In genomic region chr13:59086147-59086546, GRCh38 we compare ENCODE assay signal across 17 cellular contexts.
A peak's percentile ranks its signal among the peaks of the same experiment; 100 is the strongest.
DNase-seq lines count a peak whose midpoint lies in the region; ATAC-seq and TF ChIP-seq lines count a peak whose summit lies in the region.
"Had no signal": no experiment of that assay in that cellular context is flagged by ENCODE, and none has a peak within 500 bp of the region (broad histone marks: within the 10 kb centered on the region; RNA-seq: fewer than 3 reads in every experiment).

No MANE protein-coding gene starts in this region.

- no peaks in the 10 kb centered on the region for H3K79me1 ChIP-seq in trophoblast cell (ENCODE audit: low read length)

- no peak overlapping the region for H2BK5ac ChIP-seq in trophoblast cell (ENCODE audit: low read depth, low read length, poor library complexity)

- no peak overlapping the region for H2AK5ac ChIP-seq in trophoblast cell (ENCODE audit: low read length)

- H3K4me2 ChIP-seq in fibroblast of lung (ENCODE audit: extremely low read depth, insufficient read depth, low read length) (no peak overlapping the region), trophoblast cell (ENCODE audit: low read length) (no peak overlapping the region)

- no peak overlapping the region for H4K8ac ChIP-seq in trophoblast cell (ENCODE audit: low read depth, low read length)

- no CpG with 5 or more reads among the region's 2 CpGs for WGBS in trophoblast cell (ENCODE audit: extremely low coverage, insufficient coverage, insufficient read length)

- H3K9me3 ChIP-seq in fibroblast of lung (ENCODE audit: control insufficient read depth, insufficient read depth, low read depth, low read length) (no peaks in the 10 kb centered on the region), trophoblast cell (ENCODE audit: insufficient read depth, low read depth, low read length) (no peaks in the 10 kb centered on the region)
- H3K9me3 ChIP-seq: body of pancreas, right lobe of liver, tibial nerve had no signal

- CTCF ChIA-PET in activated CD8-positive, alpha-beta T cell treated with anti-CD3 and anti-CD28 coated beads, Interleukin-2, amount 10 ng/mL, durations not matched to agents 7 days and 5 days (lab: Charles Lee) = no interaction called here

- H3K27ac Mint-ChIP-seq in activated CD8-positive, alpha-beta T cell treated with anti-CD3 and anti-CD28 coated beads, Interleukin-2, amount 10 ng/mL, durations not matched to agents 7 days and 5 days = no peak overlapping the region
- H3K27ac Mint-ChIP-seq: B cell had no signal

- H3K14ac ChIP-seq in trophoblast cell (ENCODE audit: low read length) = no peak overlapping the region

- H3K36me3 Mint-ChIP-seq in activated CD8-positive, alpha-beta T cell treated with anti-CD3 and anti-CD28 coated beads, Interleukin-2, amount 10 ng/mL, durations not matched to agents 7 days and 5 days (ENCODE audit: low read depth) = no peaks in the 10 kb centered on the region

- no peaks in the 10 kb centered on the region for H4K20me1 ChIP-seq in fibroblast of lung (ENCODE audit: control insufficient read depth, extremely low read depth, insufficient read depth, low read length)

- TF ChIP-seq CTCF in fibroblast of lung (conservative IDR thresholded peaks at IDR 0.05 in 1 of 2, IDR thresholded peaks at IDR 0.05 in 1 of 2; ENCODE audit: low read depth in 1 of 2, low read length in 2 of 2) = no peak

- H3K36me3 ChIP-seq in fibroblast of lung (ENCODE audit: control insufficient read depth, insufficient read depth, low read length) (no peaks in the 10 kb centered on the region), trophoblast cell (ENCODE audit: control insufficient read depth in 1 of 2, insufficient read depth in 2 of 2, low read length in 2 of 2) (no peaks in the 10 kb centered on the region)
- H3K36me3 ChIP-seq: right lobe of liver, tibial nerve, WERI-Rb-1 had no signal

- no peaks in the 10 kb centered on the region for H3K27me3 ChIP-seq in fibroblast of lung (ENCODE audit: control insufficient read depth, insufficient read depth, low read length)
- no peaks in the 10 kb centered on the region for H3K27me3 ChIP-seq in trophoblast cell (ENCODE audit: insufficient read depth, low read length)
- H3K27me3 ChIP-seq: body of pancreas, right lobe of liver, tibial nerve had no signal

- no peak overlapping the region for H3K23ac ChIP-seq in trophoblast cell (ENCODE audit: low read length)

- no peak overlapping the region for H3K4ac ChIP-seq in trophoblast cell (ENCODE audit: low read depth, low read length)

- H3K4me3 Mint-ChIP-seq in activated CD8-positive, alpha-beta T cell treated with anti-CD3 and anti-CD28 coated beads, Interleukin-2, amount 10 ng/mL, durations not matched to agents 7 days and 5 days = no peak overlapping the region
- H3K4me3 Mint-ChIP-seq: B cell had no signal

- no peak overlapping the region for H3K27ac ChIP-seq in fibroblast of lung (ENCODE audit: insufficient read depth, low read length)
- no peak overlapping the region for H3K27ac ChIP-seq in trophoblast cell (ENCODE audit: low read depth, low read length)
- H3K27ac ChIP-seq: body of pancreas, right lobe of liver, tibial nerve, WERI-Rb-1 had no signal

- POLR2A ChIA-PET in activated CD8-positive, alpha-beta T cell treated with anti-CD3 and anti-CD28 coated beads, Interleukin-2, amount 10 ng/mL, durations not matched to agents 7 days and 5 days (lab: Charles Lee) = no interaction called here

- no peak overlapping the region for H3K4me3 ChIP-seq in fibroblast of lung (replicated peaks in 1 of 4; ENCODE audit: control extremely low read depth in 1 of 4, insufficient read depth in 1 of 4, low read depth in 3 of 4, low read length in 4 of 4)
- no peak overlapping the region for H3K4me3 ChIP-seq in trophoblast cell (ENCODE audit: low read depth, low read length)
- H3K4me3 ChIP-seq: body of pancreas, right lobe of liver, tibial nerve had no signal

- H2AFZ ChIP-seq in fibroblast of lung (ENCODE audit: low read length) = no peak overlapping the region
- H2AFZ ChIP-seq in trophoblast cell (ENCODE audit: insufficient read depth, low read length, poor library complexity) = no peak overlapping the region

- no peak overlapping the region for H4K12ac ChIP-seq in trophoblast cell (ENCODE audit: low read depth, low read length)

- H3K9me3 Mint-ChIP-seq in activated CD8-positive, alpha-beta T cell treated with anti-CD3 and anti-CD28 coated beads, Interleukin-2, amount 10 ng/mL, durations not matched to agents 7 days and 5 days (ENCODE audit: insufficient read depth) = no peaks in the 10 kb centered on the region

- H2BK120ac ChIP-seq in trophoblast cell (ENCODE audit: insufficient read depth, low read length, poor library complexity) = no peak overlapping the region

- H3K27me3 Mint-ChIP-seq in activated CD8-positive, alpha-beta T cell treated with anti-CD3 and anti-CD28 coated beads, Interleukin-2, amount 10 ng/mL, durations not matched to agents 7 days and 5 days (ENCODE audit: low read depth) = no peaks in the 10 kb centered on the region
- H3K27me3 Mint-ChIP-seq: B cell had no signal

- DNase-seq in ELR (ENCODE audit: low read depth) = peak; percentile 54
- DNase-seq in SK-MEL-5 (ENCODE audit: low read depth, low spot score) = peak; percentile 32
- peak; percentile 57 to 97 for DNase-seq in fibroblast of lung (ENCODE audit: low read depth in 2 of 2)
- DNase-seq in trophoblast cell = peak; percentile 46 to 84
- no peak for DNase-seq in NCI-H146 treated with DMSO at 0.1 percent for 48 hours (lab: John Stamatoyannopoulos, UW; ENCODE audit: unreplicated experiment)
- no peak for DNase-seq in left cardiac atrium
- no peak for DNase-seq in activated CD8-positive, alpha-beta T cell treated with anti-CD3 and anti-CD28 coated beads, Interleukin-2, amount 10 ng/mL, durations not matched to agents 7 days and 5 days
- DNase-seq in putamen (ENCODE audit: low spot score) = no peak
- DNase-seq: activated effector memory CD4-positive, alpha-beta T cell treated with anti-CD3 and anti-CD28 coated beads, Interleukin-2, amount 50 U/mL, for 16 hours; body of pancreas; effector CD4-positive, alpha-beta T cell; NCI-H1092 treated with DMSO at 0.1 percent for 48 hours; right lobe of liver; stimulated activated CD4-positive, alpha-beta T cell treated with anti-CD3 and anti-CD28 coated beads, Interleukin-2, amount 100 ng/mL, for 48 hours; WERI-Rb-1 had no signal

- H4K91ac ChIP-seq in trophoblast cell (ENCODE audit: low read depth, low read length) = no peak overlapping the region

- H3K9ac ChIP-seq in fibroblast of lung (ENCODE audit: insufficient read depth, low read length) = no peak overlapping the region
- no peak overlapping the region for H3K9ac ChIP-seq in trophoblast cell (ENCODE audit: low read length)

- H3K18ac ChIP-seq in trophoblast cell (ENCODE audit: low read length) = no peak overlapping the region

- intact Hi-C loops in left cardiac atrium (cut with DNase I) = no loop called here

- no peak for ATAC-seq in left cardiac atrium
- no peak for ATAC-seq in activated CD8-positive, alpha-beta T cell treated with anti-CD3 and anti-CD28 coated beads, Interleukin-2, amount 10 ng/mL, durations not matched to agents 7 days and 5 days
- ATAC-seq: body of pancreas, right lobe of liver had no signal

- in situ Hi-C loops in SK-MEL-5 (cut with HindIII; ENCODE audit: low pct_unique_long_range_greater_than_20kb, low sequenced_read_pairs) = no loop called here

- H3K4me1 Mint-ChIP-seq in activated CD8-positive, alpha-beta T cell treated with anti-CD3 and anti-CD28 coated beads, Interleukin-2, amount 10 ng/mL, durations not matched to agents 7 days and 5 days (ENCODE audit: low read depth) = no peaks in the 10 kb centered on the region
- H3K4me1 Mint-ChIP-seq: B cell had no signal

- H3K79me2 ChIP-seq in fibroblast of lung (ENCODE audit: control insufficient read depth, insufficient read depth, low read length) = no peaks in the 10 kb centered on the region
- H3K79me2 ChIP-seq in trophoblast cell (ENCODE audit: control insufficient read depth, insufficient read depth, low read length, poor library complexity) = no peaks in the 10 kb centered on the region

- peaks cover 8% of the 10 kb centered on the region for H3K4me1 ChIP-seq in fibroblast of lung (ENCODE audit: control insufficient read depth, extremely low read depth, insufficient read depth, low read length)
- H3K4me1 ChIP-seq in trophoblast cell (ENCODE audit: control insufficient read depth in 1 of 2, insufficient read depth in 2 of 2, low read length in 2 of 2) = no peaks in the 10 kb centered on the region
- H3K4me1 ChIP-seq: body of pancreas, right lobe of liver, tibial nerve had no signal

- no peak overlapping the region for H2BK12ac ChIP-seq in trophoblast cell (ENCODE audit: low read length)

Comparison
In these comparisons a context has a peak if more than half of its experiments do, and no peak if none do; other contexts are left out.
1. DNase-seq: peak in ELR (single experiment), SK-MEL-5 (single experiment), fibroblast of lung (2 of 2) and trophoblast cell (2 of 2); none in NCI-H146 treated with DMSO at 0.1 percent for 48 hours (single experiment), left cardiac atrium (single experiment), activated CD8-positive, alpha-beta T cell treated with anti-CD3 and anti-CD28 coated beads, Interleukin-2, amount 10 ng/mL, durations not matched to agents 7 days and 5 days (single experiment) and putamen (single experiment).